ENCODE assay signal across 8 cellular contexts in the genomic region with DNA sequence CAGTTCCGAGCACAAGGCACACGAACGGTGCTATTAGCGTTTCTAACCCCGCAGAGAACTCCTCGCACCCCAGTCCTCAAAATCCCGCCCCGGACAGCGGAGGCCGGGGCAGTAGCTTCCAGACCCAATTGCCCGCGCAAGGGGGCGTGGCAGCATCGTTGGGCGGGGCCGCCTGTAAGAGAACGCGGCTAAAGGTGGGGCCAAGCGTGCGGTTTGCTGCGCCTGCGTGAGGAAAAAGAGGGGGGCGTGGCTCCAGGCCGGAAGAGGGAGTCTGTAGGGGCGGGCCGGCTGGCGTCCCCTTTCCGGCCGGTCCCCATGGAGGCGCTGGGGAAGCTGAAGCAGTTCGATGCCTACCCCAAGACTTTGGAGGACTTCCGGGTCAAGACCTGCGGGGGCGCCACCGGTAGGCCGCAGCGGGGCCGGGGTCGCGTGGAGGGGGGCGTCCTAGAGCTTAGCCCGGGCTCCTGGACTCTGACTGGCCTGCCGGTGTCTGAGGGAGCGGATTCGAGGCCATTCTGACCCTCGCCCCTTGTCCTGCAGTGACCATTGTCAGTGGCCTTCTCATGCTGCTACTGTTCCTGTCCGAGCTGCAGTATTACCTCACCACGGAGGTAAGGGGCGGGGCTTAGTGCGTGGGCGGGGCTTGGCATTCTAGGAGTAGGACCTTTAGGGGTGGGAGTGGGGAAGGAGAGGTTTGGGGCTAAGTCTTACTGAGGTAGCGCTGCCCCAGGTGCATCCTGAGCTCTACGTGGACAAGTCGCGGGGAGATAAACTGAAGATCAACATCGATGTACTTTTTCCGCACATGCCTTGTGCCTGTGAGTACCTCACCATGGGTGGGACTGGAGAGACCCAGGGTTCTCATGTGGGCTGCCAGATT. TPM values are rescaled to one million over a fixed set of nuclear protein-coding genes. Genes with fewer than 3 reads are reported as not detected.
DNase-seq lines count a peak whose midpoint lies in the region; ATAC-seq, FAIRE-seq and TF ChIP-seq lines count a peak whose summit lies in the region.

A gene (plus strand): TSS at position 296 of the 880 bp plus-strand sequence. CDS start 20 bp downstream, at position 316.

- intact Hi-C loops in CD8-positive, alpha-beta T cell (cut with DNase I, micrococcal nuclease) = loop anchor here (1.0 to 5.0 kb wide), 12 partner anchors 51 to 1230 kb away; a partner anchor contains a TSS

- H2BK12ac ChIP-seq in mesenchymal stem cell (ENCODE audit: low read length in 2 of 2) = no peak within 1 kb of the TSS

- 6% methylated on average over 57 of the region's 57 CpGs for WGBS in mesenchymal stem cell

- peak within 1 kb of the TSS; percentile 81 for H3K4me3 ChIP-seq in CD8-positive, alpha-beta T cell (ENCODE audit: low read depth, low read length)
- peak within 1 kb of the TSS; percentile 90 to 93 for H3K4me3 ChIP-seq in mesenchymal stem cell (ENCODE audit: insufficient read depth in 1 of 2, low read depth in 1 of 2, low read length in 2 of 2)

- H3K9me3 ChIP-seq in CD8-positive, alpha-beta T cell (ENCODE audit: low read length) = no peaks in the 10 kb centered on the region
- no peaks in the 10 kb centered on the region for H3K9me3 ChIP-seq in mesenchymal stem cell (ENCODE audit: control insufficient read depth, low read length)

- H3K27me3 ChIP-seq in CD8-positive, alpha-beta T cell (ENCODE audit: insufficient read depth, low read length) = no peaks in the 10 kb centered on the region
- H3K27me3 ChIP-seq in mesenchymal stem cell (ENCODE audit: control insufficient read depth in 1 of 2, insufficient read depth in 1 of 2, low read length in 2 of 2) = no peaks in the 10 kb centered on the region

- no peaks in the 10 kb centered on the region for H3K9me3 Mint-ChIP-seq in CD8-positive, alpha-beta T cell
- H3K9me3 Mint-ChIP-seq in effector memory CD8-positive, alpha-beta T cell = no peaks in the 10 kb centered on the region

- CTCF ChIA-PET in CD8-positive, alpha-beta T cell (lab: Charles Lee) = interaction anchor here (1.2 to 2.3 kb wide), 2 partner anchors 77 to 78 kb away, joined by 5 to 9 read pairs; no protein-coding TSS in a partner anchor
- CTCF ChIA-PET in activated CD8-positive, alpha-beta memory T cell treated with anti-CD3 and anti-CD28 coated beads for 36 hours (lab: Charles Lee) = interaction anchor here (0.6 to 1.8 kb wide), 2 partner anchors 78 to 276 kb away, joined by 5 to 6 read pairs; no protein-coding TSS in a partner anchor

- H2BK15ac ChIP-seq in mesenchymal stem cell (ENCODE audit: low read depth, poor library complexity, severe bottlenecking) = peak within 1 kb of the TSS; percentile 92

- peaks cover 21% of the 10 kb centered on the region for H3K79me1 ChIP-seq in mesenchymal stem cell (replicated peaks; ENCODE audit: low read length, poor library complexity, severe bottlenecking)

- peak; percentile 94 for FAIRE-seq in HTR-8/SVneo (lab: Jason Lieb, UNC)

- peak within 1 kb of the TSS; percentile 27 for H2BK120ac ChIP-seq in mesenchymal stem cell (ENCODE audit: low read depth, low read length)

- H3K23ac ChIP-seq in mesenchymal stem cell (ENCODE audit: low read length in 2 of 2) = peak within 1 kb of the TSS; percentile 14 to 20

- H4K8ac ChIP-seq in mesenchymal stem cell (ENCODE audit: low read length) = peak within 1 kb of the TSS; percentile 98

- H3K4ac ChIP-seq in mesenchymal stem cell (ENCODE audit: low read depth in 1 of 2, low read length in 2 of 2) = peak within 1 kb of the TSS; percentile 67 to 87

- no peak within 1 kb of the TSS for H2BK5ac ChIP-seq in mesenchymal stem cell (ENCODE audit: low read depth, low read length, poor library complexity, severe bottlenecking)

- H3K27ac Mint-ChIP-seq in CD8-positive, alpha-beta T cell = peak within 1 kb of the TSS; percentile 89
- peak within 1 kb of the TSS; percentile 86 to 92 for H3K27ac Mint-ChIP-seq in effector memory CD8-positive, alpha-beta T cell

- no peaks in the 10 kb centered on the region for H3K27me3 Mint-ChIP-seq in CD8-positive, alpha-beta T cell (ENCODE audit: low read depth)
- H3K27me3 Mint-ChIP-seq in effector memory CD8-positive, alpha-beta T cell = no peaks in the 10 kb centered on the region

- H2AK5ac ChIP-seq in mesenchymal stem cell (ENCODE audit: low read length, severe bottlenecking) = peak within 1 kb of the TSS; percentile 59

- H4K91ac ChIP-seq in mesenchymal stem cell (ENCODE audit: low read length) = peak within 1 kb of the TSS; percentile 92

- peak within 1 kb of the TSS; percentile 89 for H3K9ac ChIP-seq in mesenchymal stem cell (ENCODE audit: low read length)

- POLR2A ChIA-PET in CD8-positive, alpha-beta T cell (lab: Charles Lee) = interaction anchor here (0.7 to 1.6 kb wide), 7 partner anchors 11 to 200 kb away, joined by 3 to 7 read pairs (median 4); a partner anchor contains a TSS
- POLR2A ChIA-PET in activated CD8-positive, alpha-beta memory T cell treated with anti-CD3 and anti-CD28 coated beads for 36 hours (lab: Charles Lee) = interaction anchor here (0.5 to 1.4 kb wide), 4 partner anchors 16 to 122 kb away, joined by 3 to 9 read pairs (median 6); a partner anchor contains a TSS

- peak within 1 kb of the TSS; percentile 93 for H3K4me2 ChIP-seq in mesenchymal stem cell (ENCODE audit: low read length, poor library complexity, severe bottlenecking)

- peak within 1 kb of the TSS; percentile 89 for H3K4me3 Mint-ChIP-seq in CD8-positive, alpha-beta T cell
- peak within 1 kb of the TSS; percentile 86 to 92 for H3K4me3 Mint-ChIP-seq in effector memory CD8-positive, alpha-beta T cell

- H3K27ac ChIP-seq in CD8-positive, alpha-beta T cell (ENCODE audit: low read depth, low read length) = peak within 1 kb of the TSS; percentile 71
- peak within 1 kb of the TSS; percentile 49 for H3K27ac ChIP-seq in mesenchymal stem cell (ENCODE audit: low read length, poor library complexity, severe bottlenecking)

- peaks cover 3% of the 10 kb centered on the region for H3K36me3 ChIP-seq in CD8-positive, alpha-beta T cell (ENCODE audit: insufficient read depth, low read length)
- peaks cover 11 to 39% of the 10 kb centered on the region in 2 experiments for H3K36me3 ChIP-seq in mesenchymal stem cell (ENCODE audit: control insufficient read depth in 1 of 2, insufficient read depth in 2 of 2, low read depth in 1 of 2, low read length in 2 of 2)

- no peak for TF ChIP-seq CTCF in CD8-positive, alpha-beta T cell (IDR thresholded peaks at IDR 0.05)

- H2AFZ ChIP-seq in mesenchymal stem cell (ENCODE audit: low read depth, low read length) = peak within 1 kb of the TSS; percentile 97

- H3K36me3 Mint-ChIP-seq in CD8-positive, alpha-beta T cell = peaks cover 12% of the 10 kb centered on the region
- H3K36me3 Mint-ChIP-seq in effector memory CD8-positive, alpha-beta T cell (ENCODE audit: insufficient read depth) = peaks cover 6% of the 10 kb centered on the region

- H3K14ac ChIP-seq in mesenchymal stem cell (ENCODE audit: low read length in 2 of 2) = peak within 1 kb of the TSS in 1 of 2 experiments; percentile 87

- peaks cover 27% of the 10 kb centered on the region for H3K4me1 Mint-ChIP-seq in CD8-positive, alpha-beta T cell (ENCODE audit: low read depth)
- H3K4me1 Mint-ChIP-seq in effector memory CD8-positive, alpha-beta T cell (ENCODE audit: low read depth in 2 of 2) = peaks cover 11 to 13% of the 10 kb centered on the region in 2 donors

- H3K4me1 ChIP-seq in CD8-positive, alpha-beta T cell (ENCODE audit: insufficient read depth, low read length) = peaks cover 14% of the 10 kb centered on the region
- H3K4me1 ChIP-seq in mesenchymal stem cell (ENCODE audit: control insufficient read depth, insufficient read depth, low read depth, low read length) = peaks cover 15% of the 10 kb centered on the region

- peak within 1 kb of the TSS; percentile 91 to 92 for H3K18ac ChIP-seq in mesenchymal stem cell (ENCODE audit: low read depth in 1 of 2, low read length in 2 of 2)

- DNase-seq in CD8-positive, alpha-beta T cell = peak; percentile 93 to 98 (median 95)
- DNase-seq in HTR-8/SVneo (ENCODE audit: insufficient read length, low spot score) (peak; percentile 87), NOMO-1 treated with DMSO at 0.1 percent for 48 hours (lab: John Stamatoyannopoulos, UW; ENCODE audit: unreplicated experiment) (peak; percentile 94), mesenchymal stem cell (peak; percentile 95)
- DNase-seq in effector memory CD8-positive, alpha-beta T cell = peak; percentile 96 to 97 (median 96)
- peak; percentile 93 for DNase-seq in stimulated activated CD8-positive, alpha-beta memory T cell treated with anti-CD3 and anti-CD28 coated beads, Interleukin-12 subunit alpha, Interleukin-12 subunit beta, amount 100 ng/mL, for 24 hours (ENCODE audit: extremely low read depth)

- peak; percentile 97 for ATAC-seq in CD8-positive, alpha-beta T cell
- ATAC-seq in GM19468 (IDR thresholded peaks at IDR 0.05; ENCODE audit: extremely low read depth, unreplicated experiment) = peak; percentile 69
- ATAC-seq in effector memory CD8-positive, alpha-beta T cell (replicated peaks) = peak; percentile 97

RNA-seq across cellular contexts. Expression of the gene that starts here (rescaled TPM):
- 100 to 1,000 TPM; 149 TPM for total RNA-seq in CD8-positive, alpha-beta T cell
- total RNA-seq in activated CD8-positive, alpha-beta memory T cell treated with anti-CD3 and anti-CD28 coated beads for 36 hours = 100 to 1,000 TPM; 132 to 141 TPM
- polyA plus RNA-seq in mesenchymal stem cell (2013, experiment 1 of 2) = 181 TPM
- polyA plus RNA-seq in mesenchymal stem cell (2013, experiment 2 of 2) = 185 TPM

Comparison
In these comparisons a context has a peak if more than half of its experiments do, and no peak if none do; other contexts are left out.
1. Peak in every context shown above with its lines: DNase-seq, ATAC-seq, H3K4me3 ChIP-seq and H3K27ac ChIP-seq.